In genomic region chr11:15650105-15650938, GRCh38 we compare ENCODE assay signal across 8 cellular contexts.
DNase-seq lines count a peak whose midpoint lies in the region; ATAC-seq and TF ChIP-seq lines count a peak whose summit lies in the region.

No MANE protein-coding gene starts in this region.

- H2AK9ac ChIP-seq in IMR-90 (replicated peaks; ENCODE audit: low read depth, low read length, poor library complexity): peak overlapping the region; percentile 71

- peak overlapping the region; percentile 27 for H2BK20ac ChIP-seq in IMR-90 (ENCODE audit: low read depth, low read length)

- peak overlapping the region; percentile 79 for H3K27ac Mint-ChIP-seq in nephron progenitor cell

- H4K5ac ChIP-seq in IMR-90 (ENCODE audit: low read depth, low read length): peak overlapping the region; percentile 80

- peak overlapping the region; percentile 98 for H2BK120ac ChIP-seq in IMR-90 (ENCODE audit: low read depth, low read length)

- H3K9me3 ChIP-seq in IMR-90 (ENCODE audit: control insufficient read depth, insufficient read depth, low read length) (no peaks in the 10 kb centered on the region), Peyer's patch (no peaks in the 10 kb centered on the region)

- H3K4me1 Mint-ChIP-seq in nephron progenitor cell: peaks cover 29% of the 10 kb centered on the region

- peak overlapping the region; percentile 11 for H3K18ac ChIP-seq in IMR-90 (ENCODE audit: low read depth, low read length)

- CTCF ChIA-PET in IMR-90 (lab: Yijun Ruan, JAX): interaction anchor here (0.6 to 1.6 kb wide), 7 partner anchors 66 to 331 kb away, joined by 3 to 4 read pairs (median 3); no protein-coding TSS in a partner anchor

- H3K27me3 ChIP-seq in IMR-90 (ENCODE audit: control insufficient read depth, insufficient read depth, low read length) (no peaks in the 10 kb centered on the region; the same call in 1 of the 2 replicates), Peyer's patch (no peaks in the 10 kb centered on the region)

- H2AK5ac ChIP-seq in IMR-90 (ENCODE audit: low read depth, low read length): peak overlapping the region; percentile 73

- intact Hi-C loops in IMR-90 (cut with micrococcal nuclease): loop anchor here (1.0 to 10.0 kb wide), 8 partner anchors 62 to 1084 kb away; partner anchors contain the start of gene C11orf58

- H4K20me1 ChIP-seq in IMR-90 (ENCODE audit: insufficient read depth, low read length): no peaks in the 10 kb centered on the region

- DNase-seq in DMS79 (lab: John Stamatoyannopoulos, UW): peak; percentile 61
- DNase-seq in IMR-90: peak; percentile 87
- peak; percentile 52 to 94 (median 92) for DNase-seq in Peyer's patch
- peak; percentile 43 for DNase-seq in activated T-helper 9 cell treated with anti-CD3 and anti-CD28 coated beads, Interleukin-2, amount 50 U/mL, for 16 hours (ENCODE audit: low read depth)
- DNase-seq in fibroblast of the aortic adventitia (ENCODE audit: low read depth): peak; percentile 89
- DNase-seq in nephron progenitor cell: peak; percentile 99
- DNase-seq in stimulated activated naive CD8-positive, alpha-beta T cell treated with anti-CD3 and anti-CD28 coated beads, Interleukin-15, Interleukin-2, amounts not matched to agents 100 U/mL and 50 U/mL, for 24 hours: peak; percentile 80

- in situ Hi-C loops in IMR-90 (cut with MboI; ENCODE audit: low sequenced_read_pairs): no loop called here

- no peaks in the 10 kb centered on the region for H3K9me1 ChIP-seq in IMR-90 (ENCODE audit: insufficient read depth, low read length)

- peak overlapping the region; percentile 37 for H3K23ac ChIP-seq in IMR-90 (ENCODE audit: low read depth, low read length)

- no TSS peak for BruUV-seq in IMR-90 (replicated peaks; lab: Mats Ljungman, UMichigan)

- peak overlapping the region; percentile 62 for H3K4me3 Mint-ChIP-seq in nephron progenitor cell

- no peaks in the 10 kb centered on the region for H3K9me3 Mint-ChIP-seq in nephron progenitor cell

- H3K4me3 ChIP-seq in IMR-90 (ENCODE audit: insufficient read depth, low read depth, low read length) (peak overlapping the region; percentile 29; the same call in 1 of the 2 replicates), Peyer's patch (peak overlapping the region; percentile 20 to 46 (median 30)), fibroblast of the aortic adventitia (ENCODE audit: low read depth, low read length) (peak overlapping the region; percentile 56)

- no peaks in the 10 kb centered on the region for H3K36me3 Mint-ChIP-seq in nephron progenitor cell (ENCODE audit: low read depth)

- H3K56ac ChIP-seq in IMR-90 (ENCODE audit: extremely low read depth, insufficient read depth, low read length): peak overlapping the region; percentile 64; the same call in 1 of the 2 replicates

- H4K91ac ChIP-seq in IMR-90 (ENCODE audit: insufficient read depth, low read depth, low read length): peak overlapping the region; percentile 81

- TF ChIP-seq RAD21 in IMR-90 (IDR thresholded peaks at IDR 0.05; ENCODE audit: low read length): peak; percentile 97

- H3K4me2 ChIP-seq in IMR-90 (ENCODE audit: low read depth, low read length): peak overlapping the region; percentile 69

- peaks cover 7% of the 10 kb centered on the region for H3K27me3 Mint-ChIP-seq in nephron progenitor cell (ENCODE audit: low read depth, poor library complexity)

- peak overlapping the region; percentile 89; the same call in 2 of the 3 replicates for H2BK15ac ChIP-seq in IMR-90 (ENCODE audit: low read depth, low read length)

- H3K9ac ChIP-seq in IMR-90 (ENCODE audit: low read depth, low read length): peak overlapping the region; percentile 44

- H2AFZ ChIP-seq in IMR-90 (replicated peaks; ENCODE audit: low read length, poor library complexity): peak overlapping the region; percentile 93

- peak overlapping the region; percentile 68 for H3K27ac ChIP-seq in IMR-90 (ENCODE audit: insufficient read depth, low read length)
- H3K27ac ChIP-seq in Peyer's patch: peak overlapping the region; percentile 19 to 67 (median 46)

- H3K14ac ChIP-seq in IMR-90 (replicated peaks; ENCODE audit: low read depth, low read length): peak overlapping the region; percentile 66

- H3K4ac ChIP-seq in IMR-90 (ENCODE audit: low read depth, low read length): peak overlapping the region; percentile 88

- ATAC-seq in GM21619 (IDR thresholded peaks at IDR 0.05; ENCODE audit: unreplicated experiment) (peak; percentile 98), IMR-90 (ENCODE audit: low read depth) (peak; percentile 98)
- ATAC-seq in stimulated activated naive CD8-positive, alpha-beta T cell treated with anti-CD3 and anti-CD28 coated beads, Interleukin-15, Interleukin-2, amounts not matched to agents 100 U/mL and 50 U/mL, for 24 hours: peak; percentile 89

- H4K8ac ChIP-seq in IMR-90 (ENCODE audit: low read depth in 2 of 2, low read length in 2 of 2): peak overlapping the region; percentile 60 to 80; a peak in 2 of 4 replicates

- H2BK5ac ChIP-seq in IMR-90 (ENCODE audit: low read depth, low read length, poor library complexity, severe bottlenecking): peak overlapping the region; percentile 18

- H3K79me1 ChIP-seq in IMR-90 (ENCODE audit: low read depth in 1 of 2, low read length in 2 of 2): no peaks in the 10 kb centered on the region

- peak; percentile 98 for TF ChIP-seq CTCF in IMR-90 (conservative IDR thresholded peaks at IDR 0.05; ENCODE audit: low read depth, low read length)
- peak; percentile 15 to 98 (median 90) for TF ChIP-seq CTCF in Peyer's patch (IDR thresholded peaks at IDR 0.05)
- TF ChIP-seq CTCF in fibroblast of the aortic adventitia (IDR thresholded peaks at IDR 0.05; ENCODE audit: insufficient read depth, low read length): peak; percentile 97
- peak; percentile 97 for TF ChIP-seq CTCF in nephron progenitor cell (IDR thresholded peaks at IDR 0.05)

- dilution Hi-C loops in IMR-90 (cut with HindIII; ENCODE audit: low sequenced_read_pairs, unreplicated experiment): no loop called here

- peaks cover 9% of the 10 kb centered on the region for H3K4me1 ChIP-seq in IMR-90 (ENCODE audit: control insufficient read depth, insufficient read depth, low read length)
- H3K4me1 ChIP-seq in Peyer's patch: peaks cover 0 to 40% (median 0%) of the 10 kb centered on the region in 4 donors

- 1% methylated on average over 25 of the region's 41 CpGs; no CpG with 5 or more reads in 1 of the 2 experiments for WGBS in IMR-90 (ENCODE audit: extremely low coverage in 2 of 2, insufficient read length in 1 of 2), 2 experiments

- POLR2A ChIA-PET in IMR-90 (lab: Charles Lee; ENCODE audit: unreplicated experiment): interaction anchor here (1.0 to 1.2 kb wide), 3 partner anchors 69 to 245 kb away, joined by 4 to 7 read pairs (median 4); no protein-coding TSS in a partner anchor

- H3K36me3 ChIP-seq in IMR-90 (ENCODE audit: control insufficient read depth, insufficient read depth, low read length): no peaks in the 10 kb centered on the region
- H3K36me3 ChIP-seq in Peyer's patch: no peaks in the 10 kb centered on the region

- TF ChIP-seq POLR2A in IMR-90 (IDR thresholded peaks at IDR 0.05; ENCODE audit: low read depth, low read length) (peak; percentile 56), Peyer's patch (IDR thresholded peaks at IDR 0.05) (no peak)

TF ChIP-seq in IMR-90, 13 proteins besides CTCF, POLR2A, EP300 and RAD21:
- TF ChIP-seq MAZ (IDR thresholded peaks at IDR 0.05; ENCODE audit: borderline replicate concordance, low read depth, low read length) (peak; percentile 95; the same call in 1 of the 2 replicates), RCOR1 (IDR thresholded peaks at IDR 0.05; ENCODE audit: insufficient replicate concordance, low read length) (no peak), NFE2L2 (IDR thresholded peaks at IDR 0.05; ENCODE audit: low read depth, low read length) (no peak), FOS (IDR thresholded peaks at IDR 0.05; ENCODE audit: low read depth, low read length) (0 out of 2 replicates have a peak, but pooled peaks have one; percentile 9), CEBPB (IDR thresholded peaks at IDR 0.05; ENCODE audit: low read depth, low read length) (no peak), RFX5 (IDR thresholded peaks at IDR 0.05; ENCODE audit: low read depth, low read length) (no peak), SMC3 (IDR thresholded peaks at IDR 0.05; ENCODE audit: low read depth, low read length) (peak; percentile 96), MXI1 (IDR thresholded peaks at IDR 0.05; ENCODE audit: borderline replicate concordance, low read depth, low read length) (peak; percentile 58; the same call in 1 of the 2 replicates)

Comparison
In these comparisons a context has a peak if more than half of its experiments do, and no peak if none do; other contexts are left out.
1. Peak in every context shown above with its lines: DNase-seq, ATAC-seq, H3K4me3 ChIP-seq and H3K27ac ChIP-seq.
2. DNase-seq: peak in every context shown above with its lines; median percentile 99 in nephron progenitor cell; 92 in Peyer's patch; 89 in fibroblast of the aortic adventitia; 87 in IMR-90; 80 in stimulated activated naive CD8-positive, alpha-beta T cell treated with anti-CD3 and anti-CD28 coated beads, Interleukin-15, Interleukin-2, amounts not matched to agents 100 U/mL and 50 U/mL, for 24 hours; 61 in DMS79; 43 in activated T-helper 9 cell treated with anti-CD3 and anti-CD28 coated beads, Interleukin-2, amount 50 U/mL, for 16 hours.